12 cellular contexts compared by ENCODE assay signal in genomic region chr17:40416671-40417070, GRCh38. TPM values are rescaled to one million over a fixed set of nuclear protein-coding genes. Genes with fewer than 3 reads are reported as not detected.
DNase-seq lines count a peak whose midpoint lies in the region; ATAC-seq and TF ChIP-seq lines count a peak whose summit lies in the region.
"Had no signal": no experiment of that assay in that cellular context is flagged by ENCODE, and none has a peak within 500 bp of the region (broad histone marks: within the 10 kb centered on the region; RNA-seq: fewer than 3 reads in every experiment).

No MANE protein-coding gene starts in this region.

- peaks cover 0 to 49% (median 37%) of the 10 kb centered on the region in 11 experiments; a peak in 19 of 22 replicates for H3K36me3 ChIP-seq in BLaER1 treated with 17β-estradiol and CSF1 and Interleukin-3, amounts not matched to agents 10 nM and 100 nM
- H3K36me3 ChIP-seq in HUES64 (ENCODE audit: insufficient read depth, low read length) (peaks cover 49% of the 10 kb centered on the region), mesenchymal stem cell (ENCODE audit: control insufficient read depth in 1 of 2, insufficient read depth in 2 of 2, low read depth in 1 of 2, low read length in 2 of 2) (no peaks in the 10 kb centered on the region)

- no peak overlapping the region for H2BK5ac ChIP-seq in mesenchymal stem cell (ENCODE audit: low read depth, low read length, poor library complexity, severe bottlenecking)

- no peak overlapping the region for H2BK120ac ChIP-seq in mesenchymal stem cell (ENCODE audit: low read depth, low read length)

- no peak for ATAC-seq in sciatic nerve

- no peak overlapping the region for H3K23ac ChIP-seq in mesenchymal stem cell (ENCODE audit: low read length in 2 of 2)

- H3K4ac ChIP-seq in mesenchymal stem cell (ENCODE audit: low read depth in 1 of 2, low read length in 2 of 2): no peak overlapping the region

- no peak overlapping the region for H3K18ac ChIP-seq in mesenchymal stem cell (ENCODE audit: low read depth in 1 of 2, low read length in 2 of 2)

- WGBS in HUES64: 27% methylated on average over 3 of the region's 3 CpGs
- WGBS in mesenchymal stem cell: 10% methylated on average over 2 of the region's 3 CpGs

- DNase-seq in astrocyte of the cerebellum (ENCODE audit: low read depth): no peak
- DNase-seq in mesenchymal stem cell: no peak
- no peak for DNase-seq in sciatic nerve (ENCODE audit: low spot score)
- DNase-seq in ecto neural progenitor cell (ENCODE audit: low spot score): no peak
- no peak for DNase-seq in iPS-NIHi7 (ENCODE audit: extremely low spot score)
- DNase-seq in NCI-H345 treated with DMSO at 0.1 percent for 48 hours (lab: John Stamatoyannopoulos, UW; ENCODE audit: unreplicated experiment): no peak
- DNase-seq: hippocampal formation; NCI-H2029; stimulated activated CD4-positive, alpha-beta T cell treated with anti-CD3 and anti-CD28 coated beads, Interleukin-4, amount 100 ng/mL, for 4 hours had no signal

- peaks cover 0 to 6% (median 0%) of the 10 kb centered on the region in 11 experiments; a peak in 1 of 22 replicates for H3K9me3 ChIP-seq in BLaER1 treated with 17β-estradiol and CSF1 and Interleukin-3, amounts not matched to agents 10 nM and 100 nM (replicated peaks in 1 of 11)
- H3K9me3 ChIP-seq in HUES64 (ENCODE audit: insufficient read depth, low read depth, low read length) (no peaks in the 10 kb centered on the region), mesenchymal stem cell (ENCODE audit: control insufficient read depth, low read length) (no peaks in the 10 kb centered on the region)

- H3K79me1 ChIP-seq in mesenchymal stem cell (replicated peaks; ENCODE audit: low read length, poor library complexity, severe bottlenecking): peaks cover 5% of the 10 kb centered on the region

- H3K4me3 ChIP-seq in BLaER1 treated with 17β-estradiol and CSF1 and Interleukin-3, amounts not matched to agents 10 nM and 100 nM: peak overlapping the region; percentile 76 to 91 (median 87)
- H3K4me3 ChIP-seq in HUES64 (ENCODE audit: low read length) (peak overlapping the region; percentile 98), astrocyte of the cerebellum (ENCODE audit: low read depth, low read length) (peak overlapping the region; percentile 81), mesenchymal stem cell (ENCODE audit: insufficient read depth in 1 of 2, low read depth in 1 of 2, low read length in 2 of 2) (peak overlapping the region in 1 of 2 experiments; percentile 98)

- H2BK12ac ChIP-seq in mesenchymal stem cell (ENCODE audit: low read length in 2 of 2): no peak overlapping the region

- peak overlapping the region; percentile 77 to 96 (median 90); a peak in 21 of 22 replicates for H3K9ac ChIP-seq in BLaER1 treated with 17β-estradiol and CSF1 and Interleukin-3, amounts not matched to agents 10 nM and 100 nM
- H3K9ac ChIP-seq in HUES64 (ENCODE audit: low read depth, low read length) (peak overlapping the region; percentile 85), mesenchymal stem cell (ENCODE audit: low read length) (peak overlapping the region; percentile 91)

- no peak for TF ChIP-seq CTCF in astrocyte of the cerebellum (IDR thresholded peaks at IDR 0.05; ENCODE audit: low read depth, low read length, missing control alignments)

- no peak overlapping the region for H2AK5ac ChIP-seq in mesenchymal stem cell (ENCODE audit: low read length, severe bottlenecking)

- H3K4me1 ChIP-seq in BLaER1 treated with 17β-estradiol and CSF1 and Interleukin-3, amounts not matched to agents 10 nM and 100 nM: peaks cover 38 to 71% (median 52%) of the 10 kb centered on the region in 10 experiments
- H3K4me1 ChIP-seq in HUES64 (ENCODE audit: insufficient read depth, low read length) (peaks cover 17% of the 10 kb centered on the region), mesenchymal stem cell (ENCODE audit: control insufficient read depth, insufficient read depth, low read depth, low read length) (peaks cover 11% of the 10 kb centered on the region)

- H4K20me1 ChIP-seq in BLaER1 treated with 17β-estradiol and CSF1 and Interleukin-3, amounts not matched to agents 10 nM and 100 nM: peaks cover 0 to 29% (median 12%) of the 10 kb centered on the region in 11 experiments; a peak in 8 of 22 replicates

- intact Hi-C loops in sciatic nerve (cut with DNase I): no loop called here

- peak overlapping the region in 9 of 11 experiments; percentile 82 to 95 (median 89); a peak in 17 of 22 replicates for H3K27ac ChIP-seq in BLaER1 treated with 17β-estradiol and CSF1 and Interleukin-3, amounts not matched to agents 10 nM and 100 nM
- H3K27ac ChIP-seq in HUES64 (ENCODE audit: low read depth, low read length) (no peak overlapping the region), mesenchymal stem cell (ENCODE audit: low read length, poor library complexity, severe bottlenecking) (no peak overlapping the region)

- H3K4me2 ChIP-seq in BLaER1 treated with 17β-estradiol and CSF1 and Interleukin-3, amounts not matched to agents 10 nM and 100 nM: peak overlapping the region; percentile 82 to 99 (median 88)
- H3K4me2 ChIP-seq in mesenchymal stem cell (ENCODE audit: low read length, poor library complexity, severe bottlenecking): peak overlapping the region; percentile 97

- no peak overlapping the region for H3K14ac ChIP-seq in mesenchymal stem cell (ENCODE audit: low read length in 2 of 2)

- H3K27me3 ChIP-seq in BLaER1 treated with 17β-estradiol and CSF1 and Interleukin-3, amounts not matched to agents 10 nM and 100 nM: no peaks in the 10 kb centered on the region
- H3K27me3 ChIP-seq in HUES64 (ENCODE audit: insufficient read depth, low read length) (no peaks in the 10 kb centered on the region), mesenchymal stem cell (ENCODE audit: control insufficient read depth in 1 of 2, insufficient read depth in 1 of 2, low read length in 2 of 2) (no peaks in the 10 kb centered on the region)

- in situ Hi-C loops in astrocyte of the cerebellum (cut with HindIII; ENCODE audit: low sequenced_read_pairs): loop anchor here (5.0 kb wide), 1 partner anchor 114 kb away; no protein-coding TSS in a partner anchor

- no peak overlapping the region for H2BK15ac ChIP-seq in mesenchymal stem cell (ENCODE audit: low read depth, poor library complexity, severe bottlenecking)

- no peak overlapping the region for H4K91ac ChIP-seq in mesenchymal stem cell (ENCODE audit: low read length)

- H2AFZ ChIP-seq in mesenchymal stem cell (ENCODE audit: low read depth, low read length): no peak overlapping the region

- no peak overlapping the region for H4K8ac ChIP-seq in mesenchymal stem cell (ENCODE audit: low read length)

RNA-seq across cellular contexts. Expression of gene TOP2A, which starts 1.0 kb away (rescaled TPM):
- 194 TPM for polyA plus RNA-seq in HUES64 (2013, experiment 1 of 2)
- 217 TPM for polyA plus RNA-seq in HUES64 (2013, experiment 2 of 2)
- polyA plus RNA-seq in mesenchymal stem cell (2013, experiment 1 of 2): 14.5 TPM
- 15.0 TPM for polyA plus RNA-seq in mesenchymal stem cell (2013, experiment 2 of 2)
- total RNA-seq in sciatic nerve: 1.4 TPM

RNA-seq across cellular contexts. Expression of gene IGFBP4, which starts 26.6 kb away (rescaled TPM):
- polyA plus RNA-seq in HUES64 (2013, experiment 1 of 2): 65.8 TPM
- polyA plus RNA-seq in HUES64 (2013, experiment 2 of 2): 80.1 TPM
- 339 TPM for polyA plus RNA-seq in mesenchymal stem cell (2013, experiment 1 of 2)
- 339 TPM for polyA plus RNA-seq in mesenchymal stem cell (2013, experiment 2 of 2)
- 680 TPM for total RNA-seq in sciatic nerve

RNA-seq across cellular contexts. Expression of gene GJD3, which starts 52.1 kb away (rescaled TPM):
- not detected for polyA plus RNA-seq in HUES64 (2013, experiment 1 of 2)
- polyA plus RNA-seq in HUES64 (2013, experiment 2 of 2): not detected
- polyA plus RNA-seq in mesenchymal stem cell (2013, experiment 1 of 2): 0.44 TPM
- 0.29 TPM for polyA plus RNA-seq in mesenchymal stem cell (2013, experiment 2 of 2)
- not detected for total RNA-seq in sciatic nerve
- total RNA-seq: activated CD8-positive, alpha-beta memory T cell treated with anti-CD3 and anti-CD28 coated beads for 36 hours had no signal

Comparison
In these comparisons a context has a peak if more than half of its experiments do, and no peak if none do; other contexts are left out.
1. H3K27ac ChIP-seq: peak in BLaER1 treated with 17β-estradiol and CSF1 and Interleukin-3, amounts not matched to agents 10 nM and 100 nM (9 of 11); none in HUES64 (single experiment) and mesenchymal stem cell (single experiment).
2. Peak in every context shown above with its lines, with median percentiles within 50 percentile points of each other: H3K9ac ChIP-seq.